Comparison of ENCODE assay signal across 8 cellular contexts in the genomic region with DNA sequence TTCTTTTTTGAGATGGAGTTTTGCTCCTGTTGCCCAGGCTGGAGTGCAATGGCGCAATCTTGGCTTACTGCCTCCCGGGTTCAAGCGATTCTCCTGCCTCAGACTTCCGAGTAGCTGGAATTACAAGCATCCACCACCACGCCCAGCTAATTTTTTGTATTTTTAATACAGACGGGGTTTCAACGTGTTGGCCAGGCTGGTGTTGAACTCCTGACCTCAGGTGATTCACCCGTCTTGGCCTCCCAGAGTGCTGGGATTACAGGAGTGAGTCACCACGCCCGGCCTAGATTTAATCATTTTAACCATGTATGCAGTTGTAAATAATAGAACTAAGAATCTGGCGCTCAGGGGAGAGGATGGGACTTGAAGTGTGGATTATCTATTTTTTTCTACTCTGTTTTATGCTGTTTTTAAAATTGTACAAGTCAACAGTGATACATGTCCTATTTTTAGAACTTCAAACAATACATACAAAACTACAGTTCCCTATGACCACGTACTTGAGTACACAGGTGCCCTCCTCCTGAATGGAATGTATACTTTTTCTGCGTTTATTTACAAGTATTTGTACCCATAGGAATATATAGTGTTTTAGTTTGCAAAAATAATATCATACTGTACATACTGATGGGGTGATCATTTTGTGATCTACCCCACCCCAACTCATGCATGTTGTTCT. TPM values are rescaled to one million over a fixed set of nuclear protein-coding genes. Genes with fewer than 3 reads are reported as not detected.
DNase-seq lines count a peak whose midpoint lies in the region; ATAC-seq, FAIRE-seq and TF ChIP-seq lines count a peak whose summit lies in the region.

No MANE protein-coding gene starts in this region.

- H3K4me1 Mint-ChIP-seq in chondrocyte (ENCODE audit: low read depth), result peaks cover 44% of the 10 kb centered on the region

- H3K27me3 Mint-ChIP-seq in chondrocyte (ENCODE audit: low read depth), result no peaks in the 10 kb centered on the region

- no peak overlapping the region for H3K27ac ChIP-seq in pancreas

- intact Hi-C loops in pancreas (cut with DNase I), result no loop called here

- H3K27me3 ChIP-seq in pancreas, result no peaks in the 10 kb centered on the region

- no peak for TF ChIP-seq POLR2A in GM18505 (IDR thresholded peaks at IDR 0.05; ENCODE audit: borderline replicate concordance, extremely low read depth, insufficient read depth, insufficient read length)

- 42 to 54% methylated on average over 13 of the region's 13 CpGs for WGBS in pancreas, 2 donors

- no peaks in the 10 kb centered on the region for H3K9me3 ChIP-seq in pancreas

- H3K4me3 Mint-ChIP-seq in chondrocyte (ENCODE audit: unreplicated experiment), result peak overlapping the region; percentile 0

- TF ChIP-seq CTCF in chondrocyte (IDR thresholded peaks at IDR 0.05), result no peak
- TF ChIP-seq CTCF in pancreas (IDR thresholded peaks at IDR 0.05), result no peak

- ATAC-seq in pancreas, result peak; percentile 51 to 81 (median 66)
- ATAC-seq in GM18520 (IDR thresholded peaks at IDR 0.05; ENCODE audit: unreplicated experiment), result no peak
- no peak for ATAC-seq in GM18505 (IDR thresholded peaks at IDR 0.05; ENCODE audit: unreplicated experiment)

- peaks cover 0 to 5% (median 0%) of the 10 kb centered on the region in 3 donors for H3K36me3 ChIP-seq in pancreas

- DNase-seq in Daoy (ENCODE audit: low read depth) (peak; percentile 92), OCI-M1 (lab: John Stamatoyannopoulos, UW) (peak; percentile 3), chondrocyte (ENCODE audit: low spot score) (peak; percentile 40), pancreas (peak in 3 of 6 donors; percentile 13 to 46 (median 21)), T-helper 9 cell (no peak), Kasumi-1 (lab: John Stamatoyannopoulos, UW) (no peak)

- no peaks in the 10 kb centered on the region for H3K9me3 Mint-ChIP-seq in chondrocyte (ENCODE audit: low read depth)

- no peak overlapping the region for H3K4me3 ChIP-seq in pancreas

- no peak for FAIRE-seq in pancreas (lab: Jason Lieb, UNC)

- H3K4me1 ChIP-seq in pancreas, result peaks cover 12 to 20% (median 17%) of the 10 kb centered on the region in 3 donors

- peak overlapping the region; percentile 93 for H3K27ac Mint-ChIP-seq in chondrocyte (ENCODE audit: unreplicated experiment)

- peaks cover 25% of the 10 kb centered on the region for H3K36me3 Mint-ChIP-seq in chondrocyte (ENCODE audit: low read depth)

RNA-seq across cellular contexts. Expression of a gene that starts 27.8 kb away (rescaled TPM):
- 45.1 and 48.3 TPM in 2 replicates for total RNA-seq in Daoy (2014; rRNA removed; shearing (Covaris generic))
- 58.2 to 96.9 TPM (median 84.8 TPM) in 3 replicates for total RNA-seq in chondrocyte
- 10 to 100 TPM; 19.6 to 37.0 (median 23.4) TPM for total RNA-seq in pancreas
- polyA plus RNA-seq in pancreas, result 1 to 10 TPM; 5.7 to 8.2 TPM

Comparison
In these comparisons a context has a peak if more than half of its experiments do, and no peak if none do; other contexts are left out.
1. DNase-seq: peak in Daoy (single experiment), OCI-M1 (single experiment) and chondrocyte (single experiment); none in T-helper 9 cell (single experiment) and Kasumi-1 (0 of 2).
2. ATAC-seq: peak in pancreas (4 of 4); none in GM18520 (single experiment) and GM18505 (single experiment).